8 cellular contexts compared by ENCODE assay signal in the genomic region with DNA sequence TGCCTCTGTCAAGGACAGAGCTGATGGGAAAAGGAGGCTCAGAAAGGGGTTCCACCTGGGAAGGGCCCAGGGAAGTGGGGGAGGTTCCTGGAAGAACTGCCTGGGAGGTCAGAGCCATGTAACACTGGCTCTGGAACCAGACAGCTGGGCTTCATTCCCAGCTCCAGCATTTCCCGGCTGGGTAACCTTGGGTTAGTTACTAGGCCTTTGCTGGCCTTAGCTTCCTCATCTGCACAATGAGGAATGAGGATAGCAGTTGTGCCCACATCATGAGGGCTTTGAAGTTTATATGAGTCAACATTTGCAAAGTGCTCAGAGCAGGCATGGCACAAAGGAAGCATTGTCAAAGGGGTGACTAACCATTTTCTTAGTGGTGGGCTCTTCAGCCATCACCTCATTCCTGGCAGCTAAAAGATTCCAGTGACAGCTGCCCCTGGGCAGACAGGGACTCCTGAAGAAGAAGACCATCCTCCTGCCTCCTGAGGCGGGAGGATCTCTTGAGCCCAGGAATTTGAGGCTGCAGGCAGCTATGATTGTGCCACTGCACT. TPM values are rescaled to one million over a fixed set of nuclear protein-coding genes. Genes with fewer than 3 reads are reported as not detected.
DNase-seq lines count a peak whose midpoint lies in the region; ATAC-seq and TF ChIP-seq lines count a peak whose summit lies in the region.

No MANE protein-coding gene starts in this region.

- peak overlapping the region; percentile 61 to 98 (median 78) for H3K4me3 Mint-ChIP-seq in CD4-positive, CD25-positive, alpha-beta regulatory T cell
- peak overlapping the region; percentile 97 for H3K4me3 Mint-ChIP-seq in neural crest cell

- peaks cover 0 to 4% (median 0%) of the 10 kb centered on the region in 7 donors for H3K9me3 Mint-ChIP-seq in CD4-positive, CD25-positive, alpha-beta regulatory T cell
- no peaks in the 10 kb centered on the region for H3K9me3 Mint-ChIP-seq in neural crest cell

- DNase-seq in CD4-positive, CD25-positive, alpha-beta regulatory T cell: no peak
- DNase-seq in NCI-H2196 (lab: John Stamatoyannopoulos, UW; ENCODE audit: unreplicated experiment) (peak; percentile 71), dermis microvascular lymphatic vessel endothelial cell (ENCODE audit: low read depth in 2 of 2) (peak; percentile 75 to 82), neural crest cell (ENCODE audit: low read depth, low spot score) (no peak), NCI-H524 (lab: John Stamatoyannopoulos, UW) (no peak), HK-2 (ENCODE audit: unreplicated experiment) (no peak)

- H3K27me3 Mint-ChIP-seq in CD4-positive, CD25-positive, alpha-beta regulatory T cell: peaks cover 12% of the 10 kb centered on the region
- H3K27me3 Mint-ChIP-seq in neural crest cell (ENCODE audit: low read depth): peaks cover 2% of the 10 kb centered on the region

- H3K4me1 Mint-ChIP-seq in CD4-positive, CD25-positive, alpha-beta regulatory T cell: peaks cover 8 to 79% (median 56%) of the 10 kb centered on the region in 4 donors
- peaks cover 50% of the 10 kb centered on the region for H3K4me1 Mint-ChIP-seq in neural crest cell

- H3K9me3 ChIP-seq in CD4-positive, CD25-positive, alpha-beta regulatory T cell (ENCODE audit: control insufficient read depth in 2 of 2, low read length in 2 of 2): no peaks in the 10 kb centered on the region

- ATAC-seq in CD4-positive, CD25-positive, alpha-beta regulatory T cell (ENCODE audit: low read depth in 2 of 2): no peak
- ATAC-seq in GM21447 (IDR thresholded peaks at IDR 0.05; ENCODE audit: unreplicated experiment): no peak
- ATAC-seq in HG03039 (IDR thresholded peaks at IDR 0.05; ENCODE audit: unreplicated experiment): no peak

- peaks cover 20% of the 10 kb centered on the region for H3K36me3 Mint-ChIP-seq in CD4-positive, CD25-positive, alpha-beta regulatory T cell
- peaks cover 17% of the 10 kb centered on the region for H3K36me3 Mint-ChIP-seq in neural crest cell (ENCODE audit: low read depth)

- peaks cover 84% of the 10 kb centered on the region for H3K4me1 ChIP-seq in CD4-positive, CD25-positive, alpha-beta regulatory T cell (ENCODE audit: control insufficient read depth, insufficient read depth, low read length, poor library complexity, severe bottlenecking)

- peak overlapping the region; percentile 94 for H3K27ac ChIP-seq in CD4-positive, CD25-positive, alpha-beta regulatory T cell (ENCODE audit: insufficient read depth, low read length, poor library complexity, severe bottlenecking)

- H3K27me3 ChIP-seq in CD4-positive, CD25-positive, alpha-beta regulatory T cell (ENCODE audit: control insufficient read depth, insufficient read depth, low read length): no peaks in the 10 kb centered on the region

- TF ChIP-seq CTCF in neural crest cell (conservative IDR thresholded peaks at IDR 0.05): no peak

- peak overlapping the region; percentile 85 to 100 (median 99) for H3K27ac Mint-ChIP-seq in CD4-positive, CD25-positive, alpha-beta regulatory T cell
- H3K27ac Mint-ChIP-seq in neural crest cell (ENCODE audit: unreplicated experiment): peak overlapping the region; percentile 96

- H3K36me3 ChIP-seq in CD4-positive, CD25-positive, alpha-beta regulatory T cell (ENCODE audit: control insufficient read depth, insufficient read depth, low read length): peaks cover 20% of the 10 kb centered on the region

- peak overlapping the region; percentile 31 for H3K4me3 ChIP-seq in CD4-positive, CD25-positive, alpha-beta regulatory T cell (ENCODE audit: low read depth, low read length)

RNA-seq across cellular contexts. Expression of gene DNAJB1, which starts 1.7 kb away (rescaled TPM):
- 754 TPM for total RNA-seq in CD4-positive, CD25-positive, alpha-beta regulatory T cell
- 100 to 1,000 TPM; 302 to 349 (median 332) TPM for polyA plus RNA-seq in CD4-positive, CD25-positive, alpha-beta regulatory T cell
- total RNA-seq in dermis microvascular lymphatic vessel endothelial cell (23.7 and 34.3 TPM in 2 replicates), neural crest cell (89.4 and 94.2 TPM in 2 replicates)

RNA-seq across cellular contexts. Expression of gene TECR, which starts 9.5 kb away (rescaled TPM):
- total RNA-seq in CD4-positive, CD25-positive, alpha-beta regulatory T cell: 159 TPM
- 100 to 1,000 TPM; 304 to 351 (median 335) TPM for polyA plus RNA-seq in CD4-positive, CD25-positive, alpha-beta regulatory T cell
- total RNA-seq in dermis microvascular lymphatic vessel endothelial cell (23.1 and 27.4 TPM in 2 replicates), neural crest cell (177 and 185 TPM in 2 replicates)

RNA-seq across cellular contexts. Expression of gene GIPC1, which starts 24.0 kb away (rescaled TPM):
- 37.5 TPM for total RNA-seq in CD4-positive, CD25-positive, alpha-beta regulatory T cell
- polyA plus RNA-seq in CD4-positive, CD25-positive, alpha-beta regulatory T cell: 10 to 100 TPM; 44.0 to 62.0 (median 55.7) TPM
- total RNA-seq in dermis microvascular lymphatic vessel endothelial cell (109 and 126 TPM in 2 replicates), neural crest cell (72.5 and 73.0 TPM in 2 replicates)

RNA-seq across cellular contexts. Expression of gene PTGER1, which starts 44.8 kb away (rescaled TPM):
- total RNA-seq in CD4-positive, CD25-positive, alpha-beta regulatory T cell: not detected
- not detected for polyA plus RNA-seq in CD4-positive, CD25-positive, alpha-beta regulatory T cell
- 0.13 and 0.25 TPM in 2 replicates for total RNA-seq in dermis microvascular lymphatic vessel endothelial cell
- 0.27 and 0.40 TPM in 2 replicates for total RNA-seq in neural crest cell

RNA-seq across cellular contexts. Expression of gene NDUFB7, which starts 51.9 kb away (rescaled TPM):
- total RNA-seq in CD4-positive, CD25-positive, alpha-beta regulatory T cell: 51.4 TPM
- polyA plus RNA-seq in CD4-positive, CD25-positive, alpha-beta regulatory T cell: 100 to 1,000 TPM; 196 to 238 (median 218) TPM
- total RNA-seq in dermis microvascular lymphatic vessel endothelial cell (304 and 331 TPM in 2 replicates), neural crest cell (123 and 128 TPM in 2 replicates)

Comparison
In these comparisons a context has a peak if more than half of its experiments do, and no peak if none do; other contexts are left out.
1. DNase-seq: peak in NCI-H2196 (single experiment) and dermis microvascular lymphatic vessel endothelial cell (2 of 2); none in CD4-positive, CD25-positive, alpha-beta regulatory T cell (0 of 3), neural crest cell (single experiment), NCI-H524 (0 of 2) and HK-2 (single experiment).